Comparison of ENCODE assay signal across 8 cellular contexts in genomic region chr7:73718905-73719805, GRCh38. TPM values are rescaled to one million over a fixed set of nuclear protein-coding genes. Genes with fewer than 3 reads are reported as not detected.
DNase-seq lines count a peak whose midpoint lies in the region; ATAC-seq, FAIRE-seq and TF ChIP-seq lines count a peak whose summit lies in the region.

Gene STX1A (minus strand): TSS chr7:73719669. CDS start chr7:73719631, 38 bp downstream.

- H3K4me3 ChIP-seq in SJSA1 (peak within 1 kb of the TSS; percentile 89), pancreas (peak within 1 kb of the TSS; percentile 71 to 94 (median 80)), urinary bladder (ENCODE audit: low read depth, low read length) (peak within 1 kb of the TSS; percentile 86)

- H3K27ac ChIP-seq in C4-2B (peak within 1 kb of the TSS; percentile 71), SJSA1 (peak within 1 kb of the TSS; percentile 23), pancreas (no peak within 1 kb of the TSS), urinary bladder (ENCODE audit: low read depth) (no peak within 1 kb of the TSS)

- H3K9me3 Mint-ChIP-seq in activated naive CD4-positive, alpha-beta T cell treated with anti-CD3 and anti-CD28 coated beads, Interleukin-2, amount 50 U/mL, for 24 hours = no peaks in the 10 kb centered on the region

- intact Hi-C loops in pancreas (cut with DNase I) = no loop called here

- peaks cover 13% of the 10 kb centered on the region for H3K36me3 ChIP-seq in SJSA1
- H3K36me3 ChIP-seq in pancreas = no peaks in the 10 kb centered on the region
- no peaks in the 10 kb centered on the region for H3K36me3 ChIP-seq in urinary bladder (ENCODE audit: insufficient read depth)

- 1 to 2% methylated on average over 48 to 96 of the region's 96 CpGs for WGBS in pancreas, 2 donors
- 2% methylated on average over 96 of the region's 96 CpGs for WGBS in urinary bladder

- peak within 1 kb of the TSS; percentile 91 for H3K4me3 Mint-ChIP-seq in activated naive CD4-positive, alpha-beta T cell treated with anti-CD3 and anti-CD28 coated beads, Interleukin-2, amount 50 U/mL, for 24 hours

- TF ChIP-seq CTCF in C4-2B (conservative IDR thresholded peaks at IDR 0.05) (no peak), pancreas (IDR thresholded peaks at IDR 0.05) (no peak)

- no peaks in the 10 kb centered on the region for H3K27me3 ChIP-seq in SJSA1 (replicated peaks)
- H3K27me3 ChIP-seq in pancreas = no peaks in the 10 kb centered on the region

- H3K27ac Mint-ChIP-seq in activated naive CD4-positive, alpha-beta T cell treated with anti-CD3 and anti-CD28 coated beads, Interleukin-2, amount 50 U/mL, for 24 hours = peak within 1 kb of the TSS; percentile 51

- H3K27me3 Mint-ChIP-seq in activated naive CD4-positive, alpha-beta T cell treated with anti-CD3 and anti-CD28 coated beads, Interleukin-2, amount 50 U/mL, for 24 hours = peaks cover 2% of the 10 kb centered on the region

- no peak for FAIRE-seq in pancreas (lab: Jason Lieb, UNC)

- H3K4me1 ChIP-seq in SJSA1 (replicated peaks) = peaks cover 49% of the 10 kb centered on the region
- H3K4me1 ChIP-seq in pancreas = peaks cover 0 to 11% (median 4%) of the 10 kb centered on the region in 3 donors
- H3K4me1 ChIP-seq in urinary bladder (ENCODE audit: insufficient read depth) = no peaks in the 10 kb centered on the region

- peaks cover 31% of the 10 kb centered on the region for H3K4me1 Mint-ChIP-seq in activated naive CD4-positive, alpha-beta T cell treated with anti-CD3 and anti-CD28 coated beads, Interleukin-2, amount 50 U/mL, for 24 hours

- DNase-seq in HPDE6-E6E7 (ENCODE audit: extremely low spot score) (peak; percentile 74), SJSA1 (ENCODE audit: low read depth in 1 of 2, low spot score in 2 of 2) (peak; percentile 37 to 75), glomerular visceral epithelial cell (ENCODE audit: extremely low spot score) (peak; percentile 78), pancreas (peak in 5 of 6 donors; percentile 66 to 91 (median 84))

- H3K36me3 Mint-ChIP-seq in activated naive CD4-positive, alpha-beta T cell treated with anti-CD3 and anti-CD28 coated beads, Interleukin-2, amount 50 U/mL, for 24 hours = peaks cover 2% of the 10 kb centered on the region

- H3K9me3 ChIP-seq in SJSA1 (replicated peaks) (no peaks in the 10 kb centered on the region), pancreas (no peaks in the 10 kb centered on the region)

- peak; percentile 73 for ATAC-seq in GM19351 (IDR thresholded peaks at IDR 0.05; ENCODE audit: unreplicated experiment)
- peak; percentile 75 to 86 (median 81) for ATAC-seq in pancreas

RNA-seq across cellular contexts. Expression of gene STX1A, which starts in this region (rescaled TPM):
- 8.8 and 10.1 TPM in 2 replicates for total RNA-seq in SJSA1 (2014; rRNA removed; shearing (Covaris generic))
- total RNA-seq in pancreas (10 to 100 TPM in 2 of 6 donors, 1 to 10 TPM in 4; 2.3 to 11.9 (median 6.9) TPM), urinary bladder (9.0 TPM)
- polyA plus RNA-seq in pancreas (10 to 100 TPM; 31.8 to 95.7 TPM), urinary bladder (9.8 TPM)

Comparison
In these comparisons a context has a peak if more than half of its experiments do, and no peak if none do; other contexts are left out.
1. H3K27ac ChIP-seq: peak in C4-2B (single experiment) and SJSA1 (single experiment); none in pancreas (0 of 4) and urinary bladder (single experiment).
2. Peak in every context shown above with its lines, with median percentiles within 50 percentile points of each other: DNase-seq and H3K4me3 ChIP-seq.